ENCODE assay signal across 9 cellular contexts in the genomic region with DNA sequence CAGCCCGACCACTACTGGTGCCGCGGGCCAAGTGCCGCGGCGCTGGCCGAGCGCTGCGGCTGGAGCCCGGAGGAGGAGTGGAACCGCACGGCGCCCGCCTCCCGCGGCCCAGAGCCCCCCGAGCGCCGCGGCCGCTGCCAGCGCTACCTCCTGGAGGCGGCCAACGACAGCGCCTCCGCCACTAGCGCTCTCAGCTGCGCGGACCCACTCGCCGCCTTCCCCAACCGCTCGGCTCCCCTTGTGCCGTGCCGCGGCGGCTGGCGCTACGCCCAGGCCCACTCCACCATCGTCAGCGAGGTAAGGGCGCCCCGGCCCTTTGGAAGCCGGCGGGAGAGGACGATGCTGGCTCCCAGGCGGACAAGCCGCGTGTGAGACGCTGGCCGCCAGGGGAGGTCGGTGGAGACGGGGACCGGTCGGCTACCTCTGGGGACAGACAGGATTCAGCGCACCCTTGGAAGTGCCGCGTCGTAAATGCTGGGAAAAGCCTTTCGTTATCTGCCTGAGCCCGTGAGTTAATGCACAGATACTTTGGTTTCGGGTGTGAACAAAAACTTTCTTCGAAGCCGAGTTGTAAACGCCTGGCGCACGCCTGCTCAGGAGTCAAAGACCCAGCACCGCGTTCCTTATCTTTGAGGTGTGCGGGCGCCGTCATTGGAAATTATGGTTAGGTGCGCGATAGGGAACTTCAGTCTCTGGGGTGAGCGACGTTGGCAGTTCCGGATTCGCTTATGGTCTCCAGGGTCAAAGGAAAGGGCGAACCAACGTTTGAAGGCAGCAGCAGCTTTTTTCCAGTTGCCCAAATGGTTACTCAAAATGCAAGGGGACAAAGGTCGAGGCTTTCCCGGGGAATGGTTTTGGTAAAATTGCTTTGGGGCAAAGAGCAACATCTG. TPM values are rescaled to one million over a fixed set of nuclear protein-coding genes. Genes with fewer than 3 reads are reported as not detected.
DNase-seq lines count a peak whose midpoint lies in the region; ATAC-seq and TF ChIP-seq lines count a peak whose summit lies in the region.
"Had no signal": no experiment of that assay in that cellular context is flagged by ENCODE, and none has a peak within 500 bp of the region (broad histone marks: within the 10 kb centered on the region; RNA-seq: fewer than 3 reads in every experiment).

No MANE protein-coding gene starts in this region.

- peaks cover 14 to 16% of the 10 kb centered on the region in 2 experiments for H3K4me1 Mint-ChIP-seq in H9
- H3K4me1 Mint-ChIP-seq in activated naive CD8-positive, alpha-beta T cell treated with anti-CD3 and anti-CD28 coated beads for 36 hours, result peaks cover 4% of the 10 kb centered on the region

- no peaks in the 10 kb centered on the region for H3K79me1 ChIP-seq in H9 (ENCODE audit: insufficient read depth, low read depth, low read length, poor library complexity, severe bottlenecking)

- H3K36me3 ChIP-seq in iPS DF 6.9 (ENCODE audit: control insufficient read depth, insufficient read depth, low read length) (no peaks in the 10 kb centered on the region), PC-9 (ENCODE audit: low read depth) (no peaks in the 10 kb centered on the region)

- CTCF ChIA-PET in PC-9 (lab: Charles Lee), result no interaction called here

- no peak overlapping the region for H4K5ac ChIP-seq in H9 (ENCODE audit: insufficient read length, low read depth, low read length)

- no peak overlapping the region for H3K23ac ChIP-seq in H9 (ENCODE audit: insufficient read length, low read depth, low read length)

- no peak overlapping the region for H3K9ac ChIP-seq in H9 (ENCODE audit: extremely low read depth, insufficient read length, low read length)

- H4K20me1 ChIP-seq in H9 (ENCODE audit: control insufficient read depth, insufficient read depth, insufficient read length), result no peaks in the 10 kb centered on the region
- no peaks in the 10 kb centered on the region; the same call in 1 of the 2 replicates for H4K20me1 ChIP-seq in PC-9 (ENCODE audit: insufficient read depth)

- no peaks in the 10 kb centered on the region for H3K9me3 ChIP-seq in H9 (ENCODE audit: control insufficient read depth, low read depth, low read length)
- H3K9me3 ChIP-seq in iPS DF 6.9 (ENCODE audit: control insufficient read depth, insufficient read depth, low read length), result no peaks in the 10 kb centered on the region
- H3K9me3 ChIP-seq in PC-9 (ENCODE audit: insufficient read depth, low read depth), result no peaks in the 10 kb centered on the region

- H3K27me3 Mint-ChIP-seq in H9 (ENCODE audit: low read depth), result peaks cover 49% of the 10 kb centered on the region
- H3K27me3 Mint-ChIP-seq in activated naive CD8-positive, alpha-beta T cell treated with anti-CD3 and anti-CD28 coated beads for 36 hours, result peaks cover 57% of the 10 kb centered on the region

- peaks cover 9% of the 10 kb centered on the region for H3K23me2 ChIP-seq in H9 (ENCODE audit: insufficient read length, low read depth, low read length, poor library complexity, severe bottlenecking)

- ATAC-seq in HG03457 (IDR thresholded peaks at IDR 0.05; ENCODE audit: unreplicated experiment), result no peak

- H3K4me3 ChIP-seq in iPS DF 6.9 (ENCODE audit: low read length) (peak overlapping the region; percentile 45; the same call in 1 of the 2 replicates), skeletal muscle cell (ENCODE audit: low read depth, low read length) (peak overlapping the region; percentile 56), PC-9 (no peak overlapping the region)

- H3K4ac ChIP-seq in H9 (ENCODE audit: low read depth, low read length), result no peak overlapping the region

- no peak overlapping the region for H2AFZ ChIP-seq in H9 (ENCODE audit: low read length)
- no peak overlapping the region for H2AFZ ChIP-seq in PC-9

- no peaks in the 10 kb centered on the region; a peak in 1 of 7 replicates for H3K36me3 Mint-ChIP-seq in H9 (ENCODE audit: insufficient read depth in 1 of 3, low read depth in 3 of 3)
- no peaks in the 10 kb centered on the region for H3K36me3 Mint-ChIP-seq in activated naive CD8-positive, alpha-beta T cell treated with anti-CD3 and anti-CD28 coated beads for 36 hours
- H3K36me3 Mint-ChIP-seq: activated naive CD4-positive, alpha-beta T cell treated with anti-CD3 and anti-CD28 coated beads, Interleukin-2, amount 50 U/mL, for 24 hours had no signal

- H4K91ac ChIP-seq in H9 (ENCODE audit: insufficient read length, low read depth, low read length), result no peak overlapping the region

- no peak overlapping the region for H2BK15ac ChIP-seq in H9 (ENCODE audit: low read depth, low read length)

- H2BK20ac ChIP-seq in H9 (ENCODE audit: low read depth, low read length, poor library complexity, severe bottlenecking), result no peak overlapping the region

- H3K4me1 ChIP-seq in H9 (ENCODE audit: insufficient read depth, low read length), result no peaks in the 10 kb centered on the region
- no peaks in the 10 kb centered on the region for H3K4me1 ChIP-seq in iPS DF 6.9 (ENCODE audit: control insufficient read depth, insufficient read depth, low read length)
- no peaks in the 10 kb centered on the region for H3K4me1 ChIP-seq in PC-9 (replicated peaks; ENCODE audit: insufficient read depth)

- TF ChIP-seq CTCF in H9 (conservative IDR thresholded peaks at IDR 0.05), result peak; percentile 42; the same call in 2 of the 3 replicates
- TF ChIP-seq CTCF in PC-9 (conservative IDR thresholded peaks at IDR 0.05), result no peak

- H3K18ac ChIP-seq in H9 (ENCODE audit: insufficient read length, low read depth, low read length), result peak overlapping the region; percentile 4

- DNase-seq in H9 (peak; percentile 63), iPS DF 6.9 (ENCODE audit: low read depth, low spot score) (no peak), skeletal muscle cell (ENCODE audit: low read depth) (no peak), PC-9 (no peak), KG1 (lab: John Stamatoyannopoulos, UW) (no peak)
- no peak for DNase-seq in activated naive CD8-positive, alpha-beta T cell treated with anti-CD3 and anti-CD28 coated beads for 36 hours
- no peak for DNase-seq in activated CD8-positive, alpha-beta memory T cell treated with anti-CD3 and anti-CD28 coated beads, Interleukin-2, amount 50 U/mL, for 48 hours

- H2BK12ac ChIP-seq in H9 (ENCODE audit: insufficient read length, low read depth, low read length), result no peak overlapping the region

- no CpG with 5 or more reads among the region's 82 CpGs for WGBS in H9 (ENCODE audit: extremely low coverage, insufficient read length, low lambda C conversion rate)
- no CpG with 5 or more reads among the region's 82 CpGs for WGBS in iPS DF 6.9 (ENCODE audit: insufficient coverage, insufficient read length)

- BruUV-seq in PC-9 (replicated peaks; lab: Mats Ljungman, UMichigan), result no TSS peak

- H2BK120ac ChIP-seq in H9 (ENCODE audit: low read depth, low read length, poor library complexity, severe bottlenecking), result no peak overlapping the region

- no peak overlapping the region; the same call in 1 of the 2 replicates for H3K14ac ChIP-seq in H9 (ENCODE audit: insufficient read depth, low read length)

- intact Hi-C loops in PC-9 (cut with micrococcal nuclease; ENCODE audit: unreplicated experiment), result no loop called here

- no peak overlapping the region for H2AK5ac ChIP-seq in H9 (ENCODE audit: insufficient read length, low read length)

- H3K9me3 Mint-ChIP-seq in H9, result no peaks in the 10 kb centered on the region
- no peaks in the 10 kb centered on the region for H3K9me3 Mint-ChIP-seq in activated naive CD8-positive, alpha-beta T cell treated with anti-CD3 and anti-CD28 coated beads for 36 hours
- H3K9me3 Mint-ChIP-seq: activated naive CD4-positive, alpha-beta T cell treated with anti-CD3 and anti-CD28 coated beads, Interleukin-2, amount 50 U/mL, for 24 hours had no signal

- H3K27ac Mint-ChIP-seq in H9, result no peak overlapping the region
- H3K27ac Mint-ChIP-seq in activated naive CD8-positive, alpha-beta T cell treated with anti-CD3 and anti-CD28 coated beads for 36 hours, result no peak overlapping the region
- H3K27ac Mint-ChIP-seq: activated naive CD4-positive, alpha-beta T cell treated with anti-CD3 and anti-CD28 coated beads, Interleukin-2, amount 50 U/mL, for 24 hours had no signal

- H3K9me2 ChIP-seq in PC-9 (ENCODE audit: insufficient read depth), result no peaks in the 10 kb centered on the region

- H3K27ac ChIP-seq in H9 (ENCODE audit: insufficient read length, low read depth, low read length) (no peak overlapping the region), iPS DF 6.9 (ENCODE audit: low read length) (no peak overlapping the region), PC-9 (no peak overlapping the region)

- peak overlapping the region; percentile 72 for H3K4me2 ChIP-seq in H9 (ENCODE audit: insufficient read depth, insufficient read length, low read length)
- no peak overlapping the region for H3K4me2 ChIP-seq in PC-9

- POLR2A ChIA-PET in PC-9 (lab: Charles Lee; ENCODE audit: unreplicated experiment), result no interaction called here

- no peak overlapping the region for H2BK5ac ChIP-seq in H9 (ENCODE audit: insufficient read length, low read length)

- peak overlapping the region; percentile 69 to 80 for H3K4me3 Mint-ChIP-seq in H9
- peak overlapping the region; percentile 6 for H3K4me3 Mint-ChIP-seq in activated naive CD8-positive, alpha-beta T cell treated with anti-CD3 and anti-CD28 coated beads for 36 hours
- H3K4me3 Mint-ChIP-seq: activated naive CD4-positive, alpha-beta T cell treated with anti-CD3 and anti-CD28 coated beads, Interleukin-2, amount 50 U/mL, for 24 hours had no signal

- H3K27me3 ChIP-seq in H9 (ENCODE audit: insufficient read depth, low read length) (peaks cover 23% of the 10 kb centered on the region; the same call in 1 of the 2 replicates), iPS DF 6.9 (ENCODE audit: control insufficient read depth, insufficient read depth, low read length) (peaks cover 18% of the 10 kb centered on the region), PC-9 (ENCODE audit: insufficient read depth, low read depth) (no peaks in the 10 kb centered on the region)

- no peak overlapping the region for H3K56ac ChIP-seq in H9 (ENCODE audit: insufficient read length, low read depth, low read length)

- no peak overlapping the region for H3T11ph ChIP-seq in H9 (ENCODE audit: low read length)

- H3K79me2 ChIP-seq in H9 (ENCODE audit: insufficient read depth, low read length) (no peaks in the 10 kb centered on the region), PC-9 (ENCODE audit: low read depth) (no peaks in the 10 kb centered on the region)

- no peaks in the 10 kb centered on the region for H3F3A ChIP-seq in PC-9 (ENCODE audit: insufficient read depth, low read depth)

- no peak overlapping the region for H4K8ac ChIP-seq in H9 (replicated peaks; ENCODE audit: insufficient read length, low read depth, low read length)

RNA-seq across cellular contexts. Expression of a gene that starts 0.6 kb away (rescaled TPM):
- total RNA-seq in H9 (2021) (2.7 and 2.8 TPM in 2 replicates), PC-9 (2021) (not detected in 2 replicates)
- total RNA-seq in activated naive CD8-positive, alpha-beta T cell treated with anti-CD3 and anti-CD28 coated beads for 36 hours, result not detected
